27 cellular contexts compared by ENCODE assay signal in genomic region chr11:104572279-104572678, GRCh38.
A peak's percentile ranks its signal among the peaks of the same experiment; 100 is the strongest.
DNase-seq lines count a peak whose midpoint lies in the region; ATAC-seq, FAIRE-seq and TF ChIP-seq lines count a peak whose summit lies in the region.
"Had no signal": no experiment of that assay in that cellular context is flagged by ENCODE, and none has a peak within 500 bp of the region (broad histone marks: within the 10 kb centered on the region; RNA-seq: fewer than 3 reads in every experiment).

No MANE protein-coding gene starts in this region.

- dilution Hi-C loops in mammary epithelial cell (cut with HindIII; ENCODE audit: low sequenced_read_pairs): no loop called here

- H3K27ac ChIP-seq in mammary epithelial cell (ENCODE audit: insufficient read depth, low read depth, low read length): no peak overlapping the region
- H3K27ac ChIP-seq: cardiac muscle cell, coronary artery, gastrocnemius medialis, RWPE1, testis had no signal

- no peaks in the 10 kb centered on the region for H3K27me3 ChIP-seq in mammary epithelial cell (ENCODE audit: insufficient read depth, low read length)
- H3K27me3 ChIP-seq: cardiac muscle cell, gastrocnemius medialis, testis had no signal

- H3K9ac ChIP-seq in mammary epithelial cell (ENCODE audit: insufficient read depth, low read length): no peak overlapping the region

- TF ChIP-seq CTCF in mammary epithelial cell (conservative IDR thresholded peaks at IDR 0.05 in 1 of 2, IDR thresholded peaks at IDR 0.05 in 1 of 2; ENCODE audit: extremely low read depth in 1 of 2, insufficient read depth in 1 of 2, low read depth in 1 of 2, low read length in 2 of 2) (no peak), foreskin fibroblast (IDR thresholded peaks at IDR 0.05; ENCODE audit: low read depth, low read length) (no peak)

- intact Hi-C loops in mammary epithelial cell (cut with micrococcal nuclease): no loop called here

- CTCF ChIA-PET in mammary epithelial cell (lab: Charles Lee; ENCODE audit: low non-redundant PET): no interaction called here

- H3K36me3 ChIP-seq in mammary epithelial cell (ENCODE audit: insufficient read depth, low read length): no peaks in the 10 kb centered on the region
- H3K36me3 ChIP-seq: cardiac muscle cell, gastrocnemius medialis had no signal

- ATAC-seq in HG02571 (IDR thresholded peaks at IDR 0.05; ENCODE audit: unreplicated experiment) (no peak), HG02884 (IDR thresholded peaks at IDR 0.05; ENCODE audit: unreplicated experiment) (no peak)
- ATAC-seq: gastrocnemius medialis, right cardiac atrium had no signal

- peak; percentile 54 for FAIRE-seq in RCC 7860 (lab: Jason Lieb, UNC)

- H3K4me3 ChIP-seq in mammary epithelial cell (replicated peaks in 1 of 3; ENCODE audit: insufficient read depth in 1 of 3, low read depth in 2 of 3, low read length in 3 of 3): no peak overlapping the region
- H3K4me3 ChIP-seq in foreskin fibroblast (ENCODE audit: low read depth in 1 of 2, low read length in 2 of 2): no peak overlapping the region
- H3K4me3 ChIP-seq: cardiac muscle cell, coronary artery, gastrocnemius medialis, testis had no signal

- H3K9me3 ChIP-seq in mammary epithelial cell (replicated peaks; ENCODE audit: insufficient read depth, low read length): no peaks in the 10 kb centered on the region
- H3K9me3 ChIP-seq: gastrocnemius medialis, testis had no signal

- in situ Hi-C loops in mammary epithelial cell (cut with MboI; ENCODE audit: low sequenced_read_pairs in 2 of 2): no loop called here

- no TSS peak for BruUV-seq in mammary epithelial cell (replicated peaks; lab: Mats Ljungman, UMichigan)

- DNase-seq in HT1080 (ENCODE audit: low read depth) (peak; percentile 2), RCC 7860 (ENCODE audit: low spot score) (peak; percentile 44), mammary epithelial cell (peak; percentile 33), foreskin fibroblast (peak; percentile 23 to 55), AG08396 (ENCODE audit: low spot score) (no peak)
- DNase-seq in activated CD8-positive, alpha-beta memory T cell treated with anti-CD3 and anti-CD28 coated beads for 24 hours: no peak
- DNase-seq: activated CD4-positive, alpha-beta memory T cell treated with anti-CD3 and anti-CD28 coated beads for 36 hours; activated CD4-positive, CD25-positive, alpha-beta regulatory T cell treated with anti-CD3 and anti-CD28 coated beads, Interleukin-2, amount 50 U/mL, for 72 hours; activated CD8-positive, alpha-beta memory T cell treated with anti-CD3 and anti-CD28 coated beads, Interleukin-2, amount 50 U/mL, for 4 hours; activated naive CD4-positive, alpha-beta T cell treated with anti-CD3 and anti-CD28 coated beads, Interleukin-2, amount 50 U/mL, for 16 hours; amniotic stem cell; DMS79; effector memory CD4-positive, alpha-beta T cell; gastrocnemius medialis; GF-D8; NCI-H146; NCI-H2107; NCI-H446 treated with DMSO at 0.1 percent for 48 hours; NCI-H82; right cardiac atrium; stimulated activated CD8-positive, alpha-beta memory T cell treated with anti-CD3 and anti-CD28 coated beads, Interleukin-4, amount 100 ng/mL, for 48 hours; testis had no signal

- peaks cover 15% of the 10 kb centered on the region for H3K4me1 ChIP-seq in mammary epithelial cell (ENCODE audit: insufficient read depth, low read length)
- H3K4me1 ChIP-seq: gastrocnemius medialis, testis had no signal

- 58% methylated on average over 2 of the region's 2 CpGs for WGBS in mammary epithelial cell (ENCODE audit: low coverage, missing lambda C conversion rate)

- no peaks in the 10 kb centered on the region for H3K79me2 ChIP-seq in mammary epithelial cell (ENCODE audit: insufficient read depth, low read length)

- H4K20me1 ChIP-seq in mammary epithelial cell (ENCODE audit: insufficient read depth, low read length): no peaks in the 10 kb centered on the region

- H2AFZ ChIP-seq in mammary epithelial cell (ENCODE audit: low read depth, low read length): no peak overlapping the region

- H3K4me2 ChIP-seq in mammary epithelial cell (ENCODE audit: insufficient read depth, low read depth, low read length): no peak overlapping the region

Comparison
In these comparisons a context has a peak if more than half of its experiments do, and no peak if none do; other contexts are left out.
1. DNase-seq: peak in HT1080 (single experiment), RCC 7860 (single experiment), mammary epithelial cell (single experiment) and foreskin fibroblast (2 of 2); none in AG08396 (single experiment) and activated CD8-positive, alpha-beta memory T cell treated with anti-CD3 and anti-CD28 coated beads for 24 hours (single experiment).